In the genomic region with DNA sequence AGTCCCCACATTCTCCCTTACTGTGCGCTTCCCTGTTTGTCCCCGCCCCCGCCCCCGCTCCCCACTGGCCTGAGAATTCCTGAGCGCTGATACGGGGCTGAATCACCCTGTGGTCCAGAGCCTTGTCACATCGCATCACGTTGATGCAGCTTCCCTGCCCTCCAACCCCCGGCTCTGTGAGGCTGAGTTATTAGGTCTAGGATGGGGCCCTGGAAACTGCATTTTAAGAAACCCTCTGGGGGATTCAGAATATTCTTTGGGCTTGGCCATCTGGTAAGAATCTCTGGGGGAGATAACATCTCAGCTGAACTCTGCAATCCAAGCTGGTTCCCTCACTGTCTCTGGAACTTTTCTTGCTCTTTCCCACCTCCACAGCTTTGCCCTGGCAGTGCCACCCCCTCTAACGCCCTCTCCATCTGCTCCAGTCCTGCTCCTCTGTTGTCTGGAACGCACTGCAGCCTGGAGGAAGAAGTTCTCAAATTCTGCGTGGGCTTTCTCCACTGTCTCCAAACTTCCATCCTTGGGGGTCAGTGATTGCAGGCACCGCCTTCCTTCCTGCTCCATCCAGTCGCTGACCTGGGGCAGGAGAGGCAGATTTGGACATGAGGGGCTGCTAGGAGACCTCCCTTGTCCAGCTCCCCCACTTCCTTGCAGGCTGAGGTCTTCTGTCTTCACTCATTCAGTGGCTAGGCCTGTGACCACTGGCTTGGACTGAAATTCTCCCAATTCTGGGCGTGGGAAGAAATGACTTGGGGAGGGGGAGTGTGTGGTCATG, we compare ENCODE assay signal across 12 cellular contexts. TPM values are rescaled to one million over a fixed set of nuclear protein-coding genes. Genes with fewer than 3 reads are reported as not detected.
DNase-seq lines count a peak whose midpoint lies in the region; ATAC-seq and TF ChIP-seq lines count a peak whose summit lies in the region.
"Had no signal": no experiment of that assay in that cellular context is flagged by ENCODE, and none has a peak within 500 bp of the region (broad histone marks: within the 10 kb centered on the region; RNA-seq: fewer than 3 reads in every experiment).

No MANE protein-coding gene starts in this region.

- peak; percentile 1 for TF ChIP-seq CTCF in foreskin keratinocyte (conservative IDR thresholded peaks at IDR 0.05)
- no peak for TF ChIP-seq CTCF in GM10266 (IDR thresholded peaks at IDR 0.05; ENCODE audit: control insufficient read depth, insufficient read depth, low read depth, missing control alignments)

- H3K27ac ChIP-seq in SJCRH30: no peak overlapping the region
- no peak overlapping the region for H3K27ac ChIP-seq in foreskin keratinocyte
- H3K27ac ChIP-seq: neutrophil had no signal

- intact Hi-C loops in posterior vena cava (cut with DNase I): loop anchor here (2.0 to 10.0 kb wide), 3 partner anchors 46 to 653 kb away; no protein-coding TSS in a partner anchor

- no peak overlapping the region for H3K4me3 ChIP-seq in SJCRH30

- H3K27me3 ChIP-seq in SJCRH30 (no peaks in the 10 kb centered on the region), foreskin keratinocyte (no peaks in the 10 kb centered on the region)
- H3K27me3 ChIP-seq: neutrophil had no signal

- H3K4me3 Mint-ChIP-seq in effector memory CD8-positive, alpha-beta T cell: no peak overlapping the region
- H3K4me3 Mint-ChIP-seq: activated CD8-positive, alpha-beta T cell treated with anti-CD3 and anti-CD28 coated beads, Interleukin-2, amount 10 ng/mL, durations not matched to agents 7 days and 5 days had no signal

- H3K4me1 Mint-ChIP-seq in effector memory CD8-positive, alpha-beta T cell (ENCODE audit: low read depth in 2 of 2): peaks cover 6% of the 10 kb centered on the region in 2 donors

- H3K27ac Mint-ChIP-seq in effector memory CD8-positive, alpha-beta T cell: no peak overlapping the region
- H3K27ac Mint-ChIP-seq: activated CD8-positive, alpha-beta T cell treated with anti-CD3 and anti-CD28 coated beads, Interleukin-2, amount 10 ng/mL, durations not matched to agents 7 days and 5 days had no signal

- DNase-seq in EL: peak; percentile 99
- DNase-seq in SJCRH30: peak; percentile 62 to 72
- peak; percentile 66 to 81 for DNase-seq in foreskin keratinocyte
- peak; percentile 92 for DNase-seq in posterior vena cava (ENCODE audit: low spot score)
- no peak for DNase-seq in effector memory CD8-positive, alpha-beta T cell
- DNase-seq in OCI-M2 (lab: John Stamatoyannopoulos, UW; ENCODE audit: unreplicated experiment): no peak
- DNase-seq in superior temporal gyrus (ENCODE audit: extremely low spot score): no peak
- no peak for DNase-seq in GM10266 (ENCODE audit: extremely low spot score)
- DNase-seq: activated CD8-positive, alpha-beta T cell treated with anti-CD3 and anti-CD28 coated beads, Interleukin-2, amount 10 ng/mL, durations not matched to agents 7 days and 5 days; NCI-H446; stimulated activated naive CD4-positive, alpha-beta T cell had no signal

- H3K4me1 ChIP-seq in SJCRH30 (peaks cover 5% of the 10 kb centered on the region; the same call in 1 of the 2 replicates), foreskin keratinocyte (peaks cover 13% of the 10 kb centered on the region)

- peak; percentile 88 for ATAC-seq in foreskin keratinocyte
- no peak for ATAC-seq in effector memory CD8-positive, alpha-beta T cell (replicated peaks)
- ATAC-seq: activated CD8-positive, alpha-beta T cell treated with anti-CD3 and anti-CD28 coated beads, Interleukin-2, amount 10 ng/mL, durations not matched to agents 7 days and 5 days had no signal

- H3K9me3 Mint-ChIP-seq in effector memory CD8-positive, alpha-beta T cell: no peaks in the 10 kb centered on the region

- no peaks in the 10 kb centered on the region for H3K36me3 ChIP-seq in SJCRH30
- H3K36me3 ChIP-seq: neutrophil had no signal

- no peaks in the 10 kb centered on the region for H3K36me3 Mint-ChIP-seq in effector memory CD8-positive, alpha-beta T cell (ENCODE audit: insufficient read depth)

- peaks cover 12 to 31% of the 10 kb centered on the region in 2 donors for H3K27me3 Mint-ChIP-seq in effector memory CD8-positive, alpha-beta T cell

- no peaks in the 10 kb centered on the region for H3K9me3 ChIP-seq in SJCRH30 (replicated peaks)
- H3K9me3 ChIP-seq: neutrophil had no signal

RNA-seq across cellular contexts. Expression of a gene that starts 42.6 kb away (rescaled TPM):
- total RNA-seq in SJCRH30 (2014; rRNA removed; shearing (Covaris generic)): 1.4 TPM in 2 replicates
- 0.07 and 0.10 TPM in 2 replicates for total RNA-seq in foreskin keratinocyte
- polyA plus RNA-seq in foreskin keratinocyte: 0.04 and 0.06 TPM in 2 replicates
- total RNA-seq in posterior vena cava: 10 to 100 TPM; 12.9 to 18.6 TPM
- total RNA-seq: activated CD8-positive, alpha-beta T cell treated with anti-CD3 and anti-CD28 coated beads, Interleukin-2, amount 10 ng/mL, durations not matched to agents 7 days and 5 days had no signal

RNA-seq across cellular contexts. Expression of a gene that starts 52.9 kb away (rescaled TPM):
- 0.10 and 0.13 TPM in 2 replicates for total RNA-seq in SJCRH30 (2014; rRNA removed; shearing (Covaris generic))
- total RNA-seq in foreskin keratinocyte: 17.4 and 41.2 TPM in 2 replicates
- polyA plus RNA-seq in foreskin keratinocyte: 13.7 and 29.5 TPM in 2 replicates
- 100 to 1,000 TPM; 442 to 500 TPM for total RNA-seq in posterior vena cava

Comparison
In these comparisons a context has a peak if more than half of its experiments do, and no peak if none do; other contexts are left out.
1. DNase-seq: peak in EL (single experiment), SJCRH30 (2 of 2), foreskin keratinocyte (2 of 2) and posterior vena cava (single experiment); none in effector memory CD8-positive, alpha-beta T cell (0 of 3), OCI-M2 (single experiment), superior temporal gyrus (single experiment) and GM10266 (single experiment).
2. RNA of a gene that starts 52.9 kb away (total RNA-seq): 442 to 500 TPM in posterior vena cava; 17.4 to 41.2 TPM in foreskin keratinocyte and 0.10 to 0.13 TPM in SJCRH30; every median in the first group is over 10 times any median in the second.